Comparison of ENCODE assay signal across 21 cellular contexts in the genomic region with DNA sequence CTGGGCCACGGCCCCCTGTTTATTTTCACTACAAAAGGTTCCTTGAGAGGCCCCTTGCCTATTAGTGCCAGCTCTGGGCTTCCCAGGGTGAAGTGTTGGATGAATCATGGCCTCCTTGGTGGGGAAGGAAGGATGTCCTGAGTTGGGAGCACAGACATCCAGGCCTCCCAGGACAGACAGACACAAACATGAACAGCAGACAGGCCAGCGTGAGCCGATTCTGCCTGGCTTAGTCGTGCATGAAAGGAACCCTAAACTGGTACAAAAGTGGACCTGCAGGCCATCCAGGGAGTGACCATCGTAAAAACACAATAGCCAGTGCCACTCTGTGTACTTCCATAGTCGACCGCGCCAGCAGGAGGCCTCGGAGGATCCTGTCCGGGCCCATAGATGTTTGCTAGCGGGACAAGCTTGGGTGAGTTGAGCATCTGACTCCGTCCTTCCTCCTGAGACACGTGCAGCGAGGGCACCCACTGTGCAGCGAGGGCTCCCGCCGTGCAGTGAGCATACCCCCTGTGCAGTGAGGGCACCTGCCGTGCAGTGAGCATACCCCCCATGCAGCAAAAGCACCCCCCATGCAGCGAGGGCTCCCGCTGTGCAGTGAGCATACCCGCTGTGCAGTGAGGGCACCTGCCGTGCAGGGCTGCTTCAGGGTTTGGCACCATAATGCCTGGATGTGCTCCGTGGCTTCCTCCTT. TPM values are rescaled to one million over a fixed set of nuclear protein-coding genes. Genes with fewer than 3 reads are reported as not detected.
A peak's percentile ranks its signal among the peaks of the same experiment; 100 is the strongest.
DNase-seq lines count a peak whose midpoint lies in the region; ATAC-seq, FAIRE-seq and TF ChIP-seq lines count a peak whose summit lies in the region.
"Had no signal": no experiment of that assay in that cellular context is flagged by ENCODE, and none has a peak within 500 bp of the region (broad histone marks: within the 10 kb centered on the region; RNA-seq: fewer than 3 reads in every experiment).

No MANE protein-coding gene starts in this region.

- FAIRE-seq in H54 (lab: Jason Lieb, UNC) (no peak), astrocyte (lab: Jason Lieb, UNC) (no peak)
- FAIRE-seq: RCC 7860, small intestine had no signal

- H3K4me1 ChIP-seq in A673 (ENCODE audit: insufficient read depth, low read length, poor library complexity, severe bottlenecking) (peaks cover 63% of the 10 kb centered on the region), astrocyte (ENCODE audit: insufficient read depth, low read length) (peaks cover 31% of the 10 kb centered on the region), neuronal stem cell (ENCODE audit: control insufficient read depth in 2 of 2, insufficient read depth in 1 of 2, low read depth in 1 of 2, low read length in 2 of 2) (no peaks in the 10 kb centered on the region)
- H3K4me1 ChIP-seq: foreskin keratinocyte had no signal

- H3K9ac ChIP-seq in astrocyte (ENCODE audit: low read length) = peak overlapping the region; percentile 59
- peak overlapping the region; percentile 75 for H3K9ac ChIP-seq in neuronal stem cell (ENCODE audit: low read depth, low read length, poor library complexity)

- H4K8ac ChIP-seq in neuronal stem cell (ENCODE audit: low read depth, low read length) = no peak overlapping the region

- no peak overlapping the region for H3K4me3 Mint-ChIP-seq in astrocyte (ENCODE audit: unreplicated experiment)
- H3K4me3 Mint-ChIP-seq: activated naive CD8-positive, alpha-beta T cell treated with anti-CD3 and anti-CD28 coated beads, Interleukin-2, amount 10 ng/mL, durations not matched to agents 7 days and 5 days; activated T-helper 17 cell treated with anti-CD3 and anti-CD28 coated beads, Interleukin-2, amount 50 U/mL, for 72 hours; naive thymus-derived CD4-positive, alpha-beta T cell had no signal

- peaks cover 15% of the 10 kb centered on the region for H3K36me3 Mint-ChIP-seq in astrocyte (ENCODE audit: low read depth, unreplicated experiment)

- H3K14ac ChIP-seq in neuronal stem cell (ENCODE audit: low read length) = no peak overlapping the region

- H3K79me1 ChIP-seq in neuronal stem cell (ENCODE audit: low read depth, low read length) = peaks cover 4% of the 10 kb centered on the region

- H3K79me2 ChIP-seq in astrocyte (ENCODE audit: insufficient read depth, low read length) = no peaks in the 10 kb centered on the region

- no peak overlapping the region for H2BK12ac ChIP-seq in neuronal stem cell (ENCODE audit: low read length)

- H2BK5ac ChIP-seq in neuronal stem cell (ENCODE audit: low read length) = no peak overlapping the region

- peaks cover 8% of the 10 kb centered on the region for H4K20me1 ChIP-seq in astrocyte (ENCODE audit: insufficient read depth, low read length)

- H3K4ac ChIP-seq in neuronal stem cell (ENCODE audit: low read length) = no peak overlapping the region

- H3K27me3 ChIP-seq in A673 (replicated peaks; ENCODE audit: insufficient read depth, low read depth, low read length, poor library complexity) = no peaks in the 10 kb centered on the region
- no peaks in the 10 kb centered on the region for H3K27me3 ChIP-seq in astrocyte (ENCODE audit: insufficient read depth, low read length)
- H3K27me3 ChIP-seq in neuronal stem cell (ENCODE audit: control insufficient read depth in 3 of 3, insufficient read depth in 3 of 3, low read depth in 1 of 3, low read length in 3 of 3) = no peaks in the 10 kb centered on the region
- H3K27me3 ChIP-seq: cardiac muscle cell, dorsolateral prefrontal cortex, foreskin keratinocyte had no signal

- H4K91ac ChIP-seq in neuronal stem cell (ENCODE audit: low read depth, low read length, poor library complexity) = no peak overlapping the region

- no peak overlapping the region for H2BK15ac ChIP-seq in neuronal stem cell (ENCODE audit: low read length)

- no peaks in the 10 kb centered on the region for H3K9me3 ChIP-seq in A673 (ENCODE audit: low read depth, low read length, poor library complexity, severe bottlenecking)
- H3K9me3 ChIP-seq in astrocyte (ENCODE audit: insufficient read depth, low read depth, low read length) = no peaks in the 10 kb centered on the region
- H3K9me3 ChIP-seq in neuronal stem cell (replicated peaks in 1 of 2; ENCODE audit: control insufficient read depth in 2 of 2, insufficient read depth in 1 of 2, low read depth in 1 of 2, low read length in 2 of 2) = no peaks in the 10 kb centered on the region

- no peak overlapping the region for H3K18ac ChIP-seq in neuronal stem cell (ENCODE audit: low read length)

- WGBS in neuronal stem cell (ENCODE audit: extremely low coverage in 2 of 2, insufficient read length in 2 of 2, insufficient replicate concordance in 1 of 2), 2 donors = no CpG with 5 or more reads among the region's 23 CpGs

- H2AK5ac ChIP-seq in neuronal stem cell (ENCODE audit: low read depth, low read length) = peak overlapping the region; percentile 11

- peak overlapping the region; percentile 87 for H3K27ac ChIP-seq in A673 (ENCODE audit: low read depth, low read length, poor library complexity, severe bottlenecking)
- H3K27ac ChIP-seq in astrocyte (ENCODE audit: low read depth, low read length) = peak overlapping the region; percentile 70
- H3K27ac ChIP-seq in neuronal stem cell (replicated peaks; ENCODE audit: low read length) = no peak overlapping the region
- H3K27ac ChIP-seq: cardiac muscle cell, epithelial cell of prostate, foreskin keratinocyte had no signal

- no peak overlapping the region for H3K27ac Mint-ChIP-seq in astrocyte (ENCODE audit: unreplicated experiment)
- H3K27ac Mint-ChIP-seq: activated naive CD8-positive, alpha-beta T cell treated with anti-CD3 and anti-CD28 coated beads, Interleukin-2, amount 10 ng/mL, durations not matched to agents 7 days and 5 days; activated T-helper 17 cell treated with anti-CD3 and anti-CD28 coated beads, Interleukin-2, amount 50 U/mL, for 72 hours; naive thymus-derived CD4-positive, alpha-beta T cell; progenitor cell of endocrine pancreas had no signal

- peak; percentile 24; the same call in 1 of the 2 replicates for TF ChIP-seq POLR2A in H54 (IDR thresholded peaks at IDR 0.05; ENCODE audit: low read depth, low read length)

- POLR2A ChIA-PET in A673 (lab: Charles Lee; ENCODE audit: low non-redundant PET) = no interaction called here

- no peak for ATAC-seq in HG03045 (IDR thresholded peaks at IDR 0.05; ENCODE audit: unreplicated experiment)
- ATAC-seq: activated T-helper 17 cell treated with anti-CD3 and anti-CD28 coated beads, Interleukin-2, amount 50 U/mL, for 72 hours; foreskin keratinocyte; naive thymus-derived CD4-positive, alpha-beta T cell had no signal

- no peaks in the 10 kb centered on the region for H3K27me3 Mint-ChIP-seq in astrocyte (ENCODE audit: low read depth, unreplicated experiment)
- H3K27me3 Mint-ChIP-seq: activated naive CD8-positive, alpha-beta T cell treated with anti-CD3 and anti-CD28 coated beads, Interleukin-2, amount 10 ng/mL, durations not matched to agents 7 days and 5 days; activated T-helper 17 cell treated with anti-CD3 and anti-CD28 coated beads, Interleukin-2, amount 50 U/mL, for 72 hours; naive thymus-derived CD4-positive, alpha-beta T cell; progenitor cell of endocrine pancreas had no signal

- TF ChIP-seq CTCF in A673 (conservative IDR thresholded peaks at IDR 0.05; ENCODE audit: low read depth, low read length) (no peak), astrocyte (IDR thresholded peaks at IDR 0.05; ENCODE audit: insufficient read depth, low read depth, low read length) (no peak)

- no TSS peak for BruUV-seq in A673 (replicated peaks; lab: Mats Ljungman, UMichigan)

- peak overlapping the region; percentile 33 for H3K4me2 ChIP-seq in astrocyte (ENCODE audit: low read length)
- no peak overlapping the region for H3K4me2 ChIP-seq in neuronal stem cell (ENCODE audit: insufficient read depth, low read length, poor library complexity, severe bottlenecking)

- peaks cover 42% of the 10 kb centered on the region for H3K36me3 ChIP-seq in A673 (ENCODE audit: insufficient read depth, low read length, poor library complexity, severe bottlenecking)
- H3K36me3 ChIP-seq in astrocyte (ENCODE audit: insufficient read depth, low read length) = peaks cover 14% of the 10 kb centered on the region
- H3K36me3 ChIP-seq in neuronal stem cell (replicated peaks in 1 of 2; ENCODE audit: control insufficient read depth in 2 of 2, insufficient read depth in 2 of 2, low read length in 2 of 2) = peaks cover 53 to 94% of the 10 kb centered on the region in 2 donors

- peak; percentile 60 for DNase-seq in A673 (ENCODE audit: low spot score)
- no peak for DNase-seq in H54 (ENCODE audit: insufficient read length, low spot score)
- no peak for DNase-seq in astrocyte (ENCODE audit: low read depth)
- no peak for DNase-seq in neuronal stem cell (ENCODE audit: low spot score)
- no peak for DNase-seq in DMS53 (lab: John Stamatoyannopoulos, UW)
- no peak for DNase-seq in central memory CD4-positive, alpha-beta T cell
- no peak for DNase-seq in NCI-H1930 (lab: John Stamatoyannopoulos, UW)
- DNase-seq: activated CD4-positive, alpha-beta T cell treated with anti-CD3 and anti-CD28 coated beads for 48 hours; activated naive CD8-positive, alpha-beta T cell treated with anti-CD3 and anti-CD28 coated beads, Interleukin-2, amount 10 ng/mL, durations not matched to agents 7 days and 5 days; dorsolateral prefrontal cortex; foreskin keratinocyte; kidney glomerular epithelial cell; mesendoderm; naive thymus-derived CD4-positive, alpha-beta T cell; small intestine had no signal

- H3K23ac ChIP-seq in neuronal stem cell (ENCODE audit: low read depth, low read length, poor library complexity) = no peak overlapping the region

- no peaks in the 10 kb centered on the region for H3K9me3 Mint-ChIP-seq in astrocyte (ENCODE audit: unreplicated experiment)
- H3K9me3 Mint-ChIP-seq: activated naive CD8-positive, alpha-beta T cell treated with anti-CD3 and anti-CD28 coated beads, Interleukin-2, amount 10 ng/mL, durations not matched to agents 7 days and 5 days; activated T-helper 17 cell treated with anti-CD3 and anti-CD28 coated beads, Interleukin-2, amount 50 U/mL, for 72 hours; naive thymus-derived CD4-positive, alpha-beta T cell had no signal

- H2AFZ ChIP-seq in astrocyte (ENCODE audit: low read depth, low read length) (no peak overlapping the region), neuronal stem cell (ENCODE audit: low read length) (no peak overlapping the region)

- intact Hi-C loops in A673 (cut with micrococcal nuclease; ENCODE audit: unreplicated experiment) = loop anchor here (10.0 kb wide), 1 partner anchor 174 kb away; no protein-coding TSS in a partner anchor

- H3K4me3 ChIP-seq in A673 (ENCODE audit: low read depth, low read length, poor library complexity, severe bottlenecking) = no peak overlapping the region
- H3K4me3 ChIP-seq in astrocyte (ENCODE audit: insufficient read depth, low read depth, low read length) = no peak overlapping the region
- H3K4me3 ChIP-seq in neuronal stem cell (ENCODE audit: low read length in 2 of 2) = no peak overlapping the region
- H3K4me3 ChIP-seq: cardiac muscle cell had no signal

- no peaks in the 10 kb centered on the region for H3K4me1 Mint-ChIP-seq in astrocyte (ENCODE audit: low read depth, unreplicated experiment)
- H3K4me1 Mint-ChIP-seq: activated naive CD8-positive, alpha-beta T cell treated with anti-CD3 and anti-CD28 coated beads, Interleukin-2, amount 10 ng/mL, durations not matched to agents 7 days and 5 days; activated T-helper 17 cell treated with anti-CD3 and anti-CD28 coated beads, Interleukin-2, amount 50 U/mL, for 72 hours; naive thymus-derived CD4-positive, alpha-beta T cell had no signal

- CTCF ChIA-PET in A673 (lab: Charles Lee) = no interaction called here

- H2BK120ac ChIP-seq in neuronal stem cell (ENCODE audit: low read depth, low read length) = no peak overlapping the region

RNA-seq across cellular contexts. Expression of a gene that starts 51.3 kb away (rescaled TPM):
- total RNA-seq in A673 (2021) (27.2 and 29.0 TPM in 2 replicates), astrocyte (14.7 and 14.8 TPM in 2 replicates)
- 14.0 TPM for polyA plus RNA-seq in neuronal stem cell (2013, experiment 1 of 2)
- polyA plus RNA-seq in neuronal stem cell (2013, experiment 2 of 2) = 12.9 TPM

RNA-seq across cellular contexts. Expression of a gene that starts 51.9 kb away (rescaled TPM):
- 74.4 and 78.1 TPM in 2 replicates for total RNA-seq in A673 (2021)
- 24.5 and 25.9 TPM in 2 replicates for total RNA-seq in astrocyte
- polyA plus RNA-seq in neuronal stem cell (2013, experiment 1 of 2) = 26.4 TPM
- polyA plus RNA-seq in neuronal stem cell (2013, experiment 2 of 2) = 26.5 TPM

RNA-seq across cellular contexts. Expression of a gene that starts 53.9 kb away (rescaled TPM):
- total RNA-seq in A673 (2021) = 189 and 203 TPM in 2 replicates
- 109 and 121 TPM in 2 replicates for total RNA-seq in astrocyte
- polyA plus RNA-seq in neuronal stem cell (2013, experiment 1 of 2) = 62.1 TPM
- 60.5 TPM for polyA plus RNA-seq in neuronal stem cell (2013, experiment 2 of 2)
